8 cellular contexts compared by ENCODE assay signal in genomic region chr1:107057197-107058133, GRCh38. TPM values are rescaled to one million over a fixed set of nuclear protein-coding genes. Genes with fewer than 3 reads are reported as not detected.
DNase-seq lines count a peak whose midpoint lies in the region; ATAC-seq and TF ChIP-seq lines count a peak whose summit lies in the region.

No MANE protein-coding gene starts in this region.

- H3K36me3 Mint-ChIP-seq in stimulated activated effector memory CD8-positive, alpha-beta T cell treated with anti-CD3 and anti-CD28 coated beads, Interleukin-12 subunit alpha, Interleukin-12 subunit beta, amount 100 ng/mL, for 72 hours, result peaks cover 24% of the 10 kb centered on the region

- H3K27me3 ChIP-seq in mononuclear cell (ENCODE audit: insufficient read depth, low read length), result no peaks in the 10 kb centered on the region

- peak overlapping the region; percentile 88 for H3K4me3 ChIP-seq in AG09309 (ENCODE audit: control insufficient read depth, low read depth, low read length)
- peak overlapping the region; percentile 87 for H3K4me3 ChIP-seq in epithelial cell of esophagus (ENCODE audit: low read length)
- H3K4me3 ChIP-seq in mononuclear cell (ENCODE audit: low read length), result peak overlapping the region; percentile 95

- TF ChIP-seq CTCF in AG09309 (IDR thresholded peaks at IDR 0.05; ENCODE audit: control insufficient read depth, insufficient read depth, low read depth, low read length, missing control alignments), result no peak
- no peak for TF ChIP-seq CTCF in epithelial cell of esophagus (IDR thresholded peaks at IDR 0.05; ENCODE audit: insufficient read depth, low read depth, low read length, missing control alignments)

- peak overlapping the region; percentile 95 for H3K27ac Mint-ChIP-seq in stimulated activated effector memory CD8-positive, alpha-beta T cell treated with anti-CD3 and anti-CD28 coated beads, Interleukin-12 subunit alpha, Interleukin-12 subunit beta, amount 100 ng/mL, for 72 hours

- no peaks in the 10 kb centered on the region for H3K9me3 ChIP-seq in mononuclear cell (ENCODE audit: low read depth, low read length)

- peaks cover 19% of the 10 kb centered on the region for H3K4me1 Mint-ChIP-seq in stimulated activated effector memory CD8-positive, alpha-beta T cell treated with anti-CD3 and anti-CD28 coated beads, Interleukin-12 subunit alpha, Interleukin-12 subunit beta, amount 100 ng/mL, for 72 hours

- H3K9me3 Mint-ChIP-seq in stimulated activated effector memory CD8-positive, alpha-beta T cell treated with anti-CD3 and anti-CD28 coated beads, Interleukin-12 subunit alpha, Interleukin-12 subunit beta, amount 100 ng/mL, for 72 hours, result peaks cover 2% of the 10 kb centered on the region

- DNase-seq in AG09309 (ENCODE audit: low read depth), result no peak
- DNase-seq in NCI-H226, result peak; percentile 34
- DNase-seq in activated CD8-positive, alpha-beta memory T cell treated with anti-CD3 and anti-CD28 coated beads for 4 hours (ENCODE audit: low read depth in 2 of 2), result peak; percentile 2 to 10
- DNase-seq in epithelial cell of esophagus (ENCODE audit: low read depth), result peak; percentile 57
- DNase-seq in stimulated activated effector memory CD8-positive, alpha-beta T cell treated with anti-CD3 and anti-CD28 coated beads, Interleukin-12 subunit alpha, Interleukin-12 subunit beta, amount 100 ng/mL, for 72 hours (ENCODE audit: low spot score in 2 of 2), result peak; percentile 34 to 69

- ATAC-seq in GM18868 (IDR thresholded peaks at IDR 0.05; ENCODE audit: unreplicated experiment) (peak; percentile 59), HG03066 (IDR thresholded peaks at IDR 0.05; ENCODE audit: low read depth, unreplicated experiment) (peak; percentile 56)
- ATAC-seq in stimulated activated effector memory CD8-positive, alpha-beta T cell treated with anti-CD3 and anti-CD28 coated beads, Interleukin-12 subunit alpha, Interleukin-12 subunit beta, amount 100 ng/mL, for 72 hours, result peak; percentile 72

- peaks cover 16% of the 10 kb centered on the region for H3K4me1 ChIP-seq in mononuclear cell (ENCODE audit: insufficient read depth, low read length)

- H3K4me3 Mint-ChIP-seq in stimulated activated effector memory CD8-positive, alpha-beta T cell treated with anti-CD3 and anti-CD28 coated beads, Interleukin-12 subunit alpha, Interleukin-12 subunit beta, amount 100 ng/mL, for 72 hours, result peak overlapping the region; percentile 94

RNA-seq across cellular contexts. Expression of gene PRMT6, which starts 1.0 kb away (rescaled TPM):
- 8.8 TPM for total RNA-seq in mononuclear cell
